1 cellular context compared by ENCODE assay signal in the genomic region with DNA sequence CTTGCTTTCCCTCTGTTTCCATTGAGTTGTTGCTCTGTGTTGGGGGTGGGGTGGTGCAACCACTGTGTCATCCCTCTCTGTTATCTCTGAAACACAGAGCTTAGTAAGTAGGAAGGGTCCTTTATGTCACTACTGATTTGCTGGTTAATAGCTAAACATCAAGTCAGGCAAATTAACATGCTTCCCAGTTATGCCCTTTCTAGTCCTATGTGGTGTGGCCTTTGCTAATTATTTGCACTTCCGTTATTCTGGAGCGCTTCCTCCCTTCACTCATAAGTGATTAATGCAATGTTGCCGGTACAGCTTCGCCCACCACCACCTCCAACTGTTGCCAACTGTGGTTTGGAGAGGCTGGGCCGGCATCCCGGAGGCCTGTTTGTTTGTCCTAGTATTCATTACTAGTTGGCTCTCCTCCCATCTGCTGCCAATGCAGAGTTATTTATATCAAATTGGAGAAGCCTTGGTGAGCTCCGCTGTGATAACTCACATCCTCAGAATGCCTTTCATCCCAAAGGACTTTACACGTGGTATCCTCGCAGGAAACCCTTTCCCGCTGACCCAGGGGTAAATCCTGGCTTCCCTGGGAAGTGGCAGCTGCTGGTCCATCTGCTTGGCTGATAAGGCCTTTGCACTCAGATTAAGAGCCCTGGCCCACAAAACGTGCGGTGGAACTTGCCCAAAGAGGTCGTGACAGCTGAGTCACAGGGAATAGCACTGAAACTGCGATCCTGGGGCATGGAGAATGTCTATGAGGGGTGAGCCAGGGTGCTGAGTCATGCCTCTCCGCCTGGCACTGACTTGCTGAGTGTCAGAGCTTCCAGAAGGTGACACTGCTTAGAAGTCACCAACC.
TF ChIP-seq lines count a peak whose summit lies in the region.

No MANE protein-coding gene starts in this region.

TF ChIP-seq in HepG2, 621 proteins besides CTCF, POLR2A, EP300 and RAD21 (continued from another document and continues in another):
- TF ChIP-seq, protein P1, sequence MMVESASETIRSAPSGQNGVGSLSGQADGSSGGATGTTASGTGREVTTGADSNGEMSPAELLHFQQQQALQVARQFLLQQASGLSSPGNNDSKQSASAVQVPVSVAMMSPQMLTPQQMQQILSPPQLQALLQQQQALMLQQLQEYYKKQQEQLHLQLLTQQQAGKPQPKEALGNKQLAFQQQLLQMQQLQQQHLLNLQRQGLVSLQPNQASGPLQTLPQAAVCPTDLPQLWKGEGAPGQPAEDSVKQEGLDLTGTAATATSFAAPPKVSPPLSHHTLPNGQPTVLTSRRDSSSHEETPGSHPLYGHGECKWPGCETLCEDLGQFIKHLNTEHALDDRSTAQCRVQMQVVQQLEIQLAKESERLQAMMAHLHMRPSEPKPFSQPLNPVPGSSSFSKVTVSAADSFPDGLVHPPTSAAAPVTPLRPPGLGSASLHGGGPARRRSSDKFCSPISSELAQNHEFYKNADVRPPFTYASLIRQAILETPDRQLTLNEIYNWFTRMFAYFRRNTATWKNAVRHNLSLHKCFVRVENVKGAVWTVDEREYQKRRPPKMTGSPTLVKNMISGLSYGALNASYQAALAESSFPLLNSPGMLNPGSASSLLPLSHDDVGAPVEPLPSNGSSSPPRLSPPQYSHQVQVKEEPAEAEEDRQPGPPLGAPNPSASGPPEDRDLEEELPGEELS (CRISPR knock-in tag; IDR thresholded peaks at IDR 0.05) = 0 out of 2 replicates have a peak, but pooled peaks have one; percentile 23
- TF ChIP-seq MAFG (CRISPR knock-in tag; IDR thresholded peaks at IDR 0.05) (peak; percentile 87), CBX5 (CRISPR knock-in tag; IDR thresholded peaks at IDR 0.05; ENCODE audit: borderline replicate concordance) (no peak), U2AF1 (optimal IDR thresholded peaks at IDR 0.05; ENCODE audit: low read depth, low read length) (no peak), LCORL (IDR thresholded peaks at IDR 0.05) (no peak), LCORL (CRISPR knock-in tag; IDR thresholded peaks at IDR 0.05) (no peak), ZNF446 (CRISPR knock-in tag; IDR thresholded peaks at IDR 0.05) (no peak), PCBP2 (optimal IDR thresholded peaks at IDR 0.05; ENCODE audit: low read depth, low read length, poor library complexity, severe bottlenecking) (no peak), YY1 (IDR thresholded peaks at IDR 0.05; ENCODE audit: insufficient read depth, insufficient replicate concordance, low read depth, low read length) (no peak), ZNF3 (CRISPR knock-in tag; IDR thresholded peaks at IDR 0.05) (no peak), SNRNP70 (IDR thresholded peaks at IDR 0.05; ENCODE audit: low read depth, low read length) (no peak), ZNF558 (CRISPR knock-in tag; IDR thresholded peaks at IDR 0.05; ENCODE audit: borderline replicate concordance) (no peak), ATF7 (IDR thresholded peaks at IDR 0.05) (no peak), ATF7 (CRISPR knock-in tag; IDR thresholded peaks at IDR 0.05) (no peak), NFATC3 (CRISPR knock-in tag; IDR thresholded peaks at IDR 0.05) (no peak), KAT8 (CRISPR knock-in tag; IDR thresholded peaks at IDR 0.05) (peak; percentile 24; the same call in 1 of the 2 replicates), TEAD3 (CRISPR knock-in tag; optimal IDR thresholded peaks at IDR 0.05; ENCODE audit: borderline replicate concordance) (peak; percentile 37), ZNF20 (CRISPR knock-in tag; IDR thresholded peaks at IDR 0.05) (no peak), ARNT2 (CRISPR knock-in tag; IDR thresholded peaks at IDR 0.05; ENCODE audit: low read depth) (no peak), SMAD1 (CRISPR knock-in tag; IDR thresholded peaks at IDR 0.05; ENCODE audit: borderline replicate concordance, low read depth) (no peak), STAG1 (CRISPR knock-in tag; IDR thresholded peaks at IDR 0.05) (no peak), ZNF629 (CRISPR knock-in tag; conservative IDR thresholded peaks at IDR 0.05) (no peak), ZC3H13 (CRISPR knock-in tag; IDR thresholded peaks at IDR 0.05) (no peak), MTA1 (CRISPR knock-in tag; IDR thresholded peaks at IDR 0.05; ENCODE audit: borderline replicate concordance) (0 out of 2 replicates have a peak, but pooled peaks have one; percentile 26), ZNF567 (CRISPR knock-in tag; IDR thresholded peaks at IDR 0.05; ENCODE audit: borderline replicate concordance) (no peak), ZIK1 (CRISPR knock-in tag; IDR thresholded peaks at IDR 0.05; ENCODE audit: borderline replicate concordance, low read depth) (no peak), RORA (CRISPR knock-in tag; IDR thresholded peaks at IDR 0.05) (no peak), ZSCAN9 (CRISPR knock-in tag; IDR thresholded peaks at IDR 0.05; ENCODE audit: borderline replicate concordance) (no peak), HNRNPL (IDR thresholded peaks at IDR 0.05; ENCODE audit: low read depth, low read length) (peak; percentile 80), ZNF674 (CRISPR knock-in tag; IDR thresholded peaks at IDR 0.05; ENCODE audit: low read depth) (no peak), MIER3 (CRISPR knock-in tag; IDR thresholded peaks at IDR 0.05; ENCODE audit: borderline replicate concordance) (no peak), ZNF530 (CRISPR knock-in tag; IDR thresholded peaks at IDR 0.05; ENCODE audit: low read depth) (no peak), MXI1 (IDR thresholded peaks at IDR 0.05; ENCODE audit: borderline replicate concordance, low read depth, low read length) (peak; percentile 42; the same call in 1 of the 3 replicates), ZFP36L2 (CRISPR knock-in tag; IDR thresholded peaks at IDR 0.05) (no peak), SIX1 (CRISPR knock-in tag; IDR thresholded peaks at IDR 0.05; ENCODE audit: borderline replicate concordance) (no peak), ZFY (CRISPR knock-in tag; IDR thresholded peaks at IDR 0.05) (peak; percentile 48; the same call in 1 of the 2 replicates), CEBPB (IDR thresholded peaks at IDR 0.05; ENCODE audit: borderline replicate concordance, low read depth, low read length) (no peak), AHR (CRISPR knock-in tag; IDR thresholded peaks at IDR 0.05) (no peak), SALL1 (CRISPR knock-in tag; IDR thresholded peaks at IDR 0.05) (peak; percentile 45; the same call in 1 of the 2 replicates), EED (CRISPR knock-in tag; IDR thresholded peaks at IDR 0.05) (no peak), HOXA5 (CRISPR knock-in tag; IDR thresholded peaks at IDR 0.05) (peak; percentile 48; the same call in 1 of the 2 replicates), XRCC5 (optimal IDR thresholded peaks at IDR 0.05; ENCODE audit: low read length) (peak; percentile 42)
- TF ChIP-seq, protein P2, sequence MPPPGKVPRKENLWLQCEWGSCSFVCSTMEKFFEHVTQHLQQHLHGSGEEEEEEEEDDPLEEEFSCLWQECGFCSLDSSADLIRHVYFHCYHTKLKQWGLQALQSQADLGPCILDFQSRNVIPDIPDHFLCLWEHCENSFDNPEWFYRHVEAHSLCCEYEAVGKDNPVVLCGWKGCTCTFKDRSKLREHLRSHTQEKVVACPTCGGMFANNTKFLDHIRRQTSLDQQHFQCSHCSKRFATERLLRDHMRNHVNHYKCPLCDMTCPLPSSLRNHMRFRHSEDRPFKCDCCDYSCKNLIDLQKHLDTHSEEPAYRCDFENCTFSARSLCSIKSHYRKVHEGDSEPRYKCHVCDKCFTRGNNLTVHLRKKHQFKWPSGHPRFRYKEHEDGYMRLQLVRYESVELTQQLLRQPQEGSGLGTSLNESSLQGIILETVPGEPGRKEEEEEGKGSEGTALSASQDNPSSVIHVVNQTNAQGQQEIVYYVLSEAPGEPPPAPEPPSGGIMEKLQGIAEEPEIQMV (CRISPR knock-in tag; IDR thresholded peaks at IDR 0.05; ENCODE audit: low read depth) = no peak
- TF ChIP-seq, protein P3, sequence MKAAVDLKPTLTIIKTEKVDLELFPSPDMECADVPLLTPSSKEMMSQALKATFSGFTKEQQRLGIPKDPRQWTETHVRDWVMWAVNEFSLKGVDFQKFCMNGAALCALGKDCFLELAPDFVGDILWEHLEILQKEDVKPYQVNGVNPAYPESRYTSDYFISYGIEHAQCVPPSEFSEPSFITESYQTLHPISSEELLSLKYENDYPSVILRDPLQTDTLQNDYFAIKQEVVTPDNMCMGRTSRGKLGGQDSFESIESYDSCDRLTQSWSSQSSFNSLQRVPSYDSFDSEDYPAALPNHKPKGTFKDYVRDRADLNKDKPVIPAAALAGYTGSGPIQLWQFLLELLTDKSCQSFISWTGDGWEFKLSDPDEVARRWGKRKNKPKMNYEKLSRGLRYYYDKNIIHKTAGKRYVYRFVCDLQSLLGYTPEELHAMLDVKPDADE (CRISPR knock-in tag; IDR thresholded peaks at IDR 0.05) = no peak
- TF ChIP-seq, protein P4, sequence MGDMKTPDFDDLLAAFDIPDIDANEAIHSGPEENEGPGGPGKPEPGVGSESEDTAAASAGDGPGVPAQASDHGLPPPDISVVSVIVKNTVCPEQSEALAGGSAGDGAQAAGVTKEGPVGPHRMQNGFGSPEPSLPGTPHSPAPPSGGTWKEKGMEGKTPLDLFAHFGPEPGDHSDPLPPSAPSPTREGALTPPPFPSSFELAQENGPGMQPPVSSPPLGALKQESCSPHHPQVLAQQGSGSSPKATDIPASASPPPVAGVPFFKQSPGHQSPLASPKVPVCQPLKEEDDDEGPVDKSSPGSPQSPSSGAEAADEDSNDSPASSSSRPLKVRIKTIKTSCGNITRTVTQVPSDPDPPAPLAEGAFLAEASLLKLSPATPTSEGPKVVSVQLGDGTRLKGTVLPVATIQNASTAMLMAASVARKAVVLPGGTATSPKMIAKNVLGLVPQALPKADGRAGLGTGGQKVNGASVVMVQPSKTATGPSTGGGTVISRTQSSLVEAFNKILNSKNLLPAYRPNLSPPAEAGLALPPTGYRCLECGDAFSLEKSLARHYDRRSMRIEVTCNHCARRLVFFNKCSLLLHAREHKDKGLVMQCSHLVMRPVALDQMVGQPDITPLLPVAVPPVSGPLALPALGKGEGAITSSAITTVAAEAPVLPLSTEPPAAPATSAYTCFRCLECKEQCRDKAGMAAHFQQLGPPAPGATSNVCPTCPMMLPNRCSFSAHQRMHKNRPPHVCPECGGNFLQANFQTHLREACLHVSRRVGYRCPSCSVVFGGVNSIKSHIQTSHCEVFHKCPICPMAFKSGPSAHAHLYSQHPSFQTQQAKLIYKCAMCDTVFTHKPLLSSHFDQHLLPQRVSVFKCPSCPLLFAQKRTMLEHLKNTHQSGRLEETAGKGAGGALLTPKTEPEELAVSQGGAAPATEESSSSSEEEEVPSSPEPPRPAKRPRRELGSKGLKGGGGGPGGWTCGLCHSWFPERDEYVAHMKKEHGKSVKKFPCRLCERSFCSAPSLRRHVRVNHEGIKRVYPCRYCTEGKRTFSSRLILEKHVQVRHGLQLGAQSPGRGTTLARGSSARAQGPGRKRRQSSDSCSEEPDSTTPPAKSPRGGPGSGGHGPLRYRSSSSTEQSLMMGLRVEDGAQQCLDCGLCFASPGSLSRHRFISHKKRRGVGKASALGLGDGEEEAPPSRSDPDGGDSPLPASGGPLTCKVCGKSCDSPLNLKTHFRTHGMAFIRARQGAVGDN (CRISPR knock-in tag; IDR thresholded peaks at IDR 0.05) = peak; percentile 81
- TF ChIP-seq, protein P5, sequence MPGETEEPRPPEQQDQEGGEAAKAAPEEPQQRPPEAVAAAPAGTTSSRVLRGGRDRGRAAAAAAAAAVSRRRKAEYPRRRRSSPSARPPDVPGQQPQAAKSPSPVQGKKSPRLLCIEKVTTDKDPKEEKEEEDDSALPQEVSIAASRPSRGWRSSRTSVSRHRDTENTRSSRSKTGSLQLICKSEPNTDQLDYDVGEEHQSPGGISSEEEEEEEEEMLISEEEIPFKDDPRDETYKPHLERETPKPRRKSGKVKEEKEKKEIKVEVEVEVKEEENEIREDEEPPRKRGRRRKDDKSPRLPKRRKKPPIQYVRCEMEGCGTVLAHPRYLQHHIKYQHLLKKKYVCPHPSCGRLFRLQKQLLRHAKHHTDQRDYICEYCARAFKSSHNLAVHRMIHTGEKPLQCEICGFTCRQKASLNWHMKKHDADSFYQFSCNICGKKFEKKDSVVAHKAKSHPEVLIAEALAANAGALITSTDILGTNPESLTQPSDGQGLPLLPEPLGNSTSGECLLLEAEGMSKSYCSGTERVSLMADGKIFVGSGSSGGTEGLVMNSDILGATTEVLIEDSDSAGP (CRISPR knock-in tag; IDR thresholded peaks at IDR 0.05; ENCODE audit: borderline replicate concordance) = peak; percentile 19; the same call in 1 of the 2 replicates
- TF ChIP-seq, protein P6, sequence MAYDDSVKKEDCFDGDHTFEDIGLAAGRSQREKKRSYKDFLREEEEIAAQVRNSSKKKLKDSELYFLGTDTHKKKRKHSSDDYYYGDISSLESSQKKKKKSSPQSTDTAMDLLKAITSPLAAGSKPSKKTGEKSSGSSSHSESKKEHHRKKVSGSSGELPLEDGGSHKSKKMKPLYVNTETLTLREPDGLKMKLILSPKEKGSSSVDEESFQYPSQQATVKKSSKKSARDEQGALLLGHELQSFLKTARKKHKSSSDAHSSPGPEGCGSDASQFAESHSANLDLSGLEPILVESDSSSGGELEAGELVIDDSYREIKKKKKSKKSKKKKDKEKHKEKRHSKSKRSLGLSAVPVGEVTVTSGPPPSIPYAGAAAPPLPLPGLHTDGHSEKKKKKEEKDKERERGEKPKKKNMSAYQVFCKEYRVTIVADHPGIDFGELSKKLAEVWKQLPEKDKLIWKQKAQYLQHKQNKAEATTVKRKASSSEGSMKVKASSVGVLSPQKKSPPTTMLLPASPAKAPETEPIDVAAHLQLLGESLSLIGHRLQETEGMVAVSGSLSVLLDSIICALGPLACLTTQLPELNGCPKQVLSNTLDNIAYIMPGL (CRISPR knock-in tag; IDR thresholded peaks at IDR 0.05; ENCODE audit: borderline replicate concordance in 1 of 2, low read depth in 1 of 2) = no peak
- TF ChIP-seq, protein P7, sequence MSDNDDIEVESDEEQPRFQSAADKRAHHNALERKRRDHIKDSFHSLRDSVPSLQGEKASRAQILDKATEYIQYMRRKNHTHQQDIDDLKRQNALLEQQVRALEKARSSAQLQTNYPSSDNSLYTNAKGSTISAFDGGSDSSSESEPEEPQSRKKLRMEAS (IDR thresholded peaks at IDR 0.05) = 0 out of 2 replicates have a peak, but pooled peaks have one; percentile 17
- TF ChIP-seq, protein P8, sequence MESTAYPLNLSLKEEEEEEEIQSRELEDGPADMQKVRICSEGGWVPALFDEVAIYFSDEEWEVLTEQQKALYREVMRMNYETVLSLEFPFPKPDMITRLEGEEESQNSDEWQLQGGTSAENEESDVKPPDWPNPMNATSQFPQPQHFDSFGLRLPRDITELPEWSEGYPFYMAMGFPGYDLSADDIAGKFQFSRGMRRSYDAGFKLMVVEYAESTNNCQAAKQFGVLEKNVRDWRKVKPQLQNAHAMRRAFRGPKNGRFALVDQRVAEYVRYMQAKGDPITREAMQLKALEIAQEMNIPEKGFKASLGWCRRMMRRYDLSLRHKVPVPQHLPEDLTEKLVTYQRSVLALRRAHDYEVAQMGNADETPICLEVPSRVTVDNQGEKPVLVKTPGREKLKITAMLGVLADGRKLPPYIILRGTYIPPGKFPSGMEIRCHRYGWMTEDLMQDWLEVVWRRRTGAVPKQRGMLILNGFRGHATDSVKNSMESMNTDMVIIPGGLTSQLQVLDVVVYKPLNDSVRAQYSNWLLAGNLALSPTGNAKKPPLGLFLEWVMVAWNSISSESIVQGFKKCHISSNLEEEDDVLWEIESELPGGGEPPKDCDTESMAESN (CRISPR knock-in tag; conservative IDR thresholded peaks at IDR 0.05) = no peak
- TF ChIP-seq, protein P9, sequence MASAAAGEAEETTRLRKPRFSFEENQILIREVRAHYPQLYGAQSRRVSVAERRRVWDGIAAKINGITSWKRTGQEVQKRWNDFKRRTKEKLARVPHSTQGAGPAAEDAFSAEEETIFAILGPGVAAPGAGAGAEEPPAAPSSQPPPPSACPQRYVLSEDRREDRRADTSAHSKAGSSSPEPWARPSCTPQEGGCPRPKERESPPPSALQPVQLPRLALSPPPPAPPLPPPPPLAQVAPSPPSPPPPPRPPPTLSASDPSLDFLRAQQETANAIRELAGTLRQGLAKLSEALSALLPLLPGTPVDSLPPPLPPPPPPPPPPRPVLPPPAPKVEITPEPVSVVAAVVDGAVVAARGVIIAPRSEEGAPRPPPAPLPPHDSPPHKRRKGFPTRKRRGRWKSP (CRISPR knock-in tag; IDR thresholded peaks at IDR 0.05) = peak; percentile 40; the same call in 1 of the 2 replicates
